8 cellular contexts compared by ENCODE assay signal in genomic region chr5:150357326-150358260, GRCh38. TPM values are rescaled to one million over a fixed set of nuclear protein-coding genes. Genes with fewer than 3 reads are reported as not detected.
DNase-seq lines count a peak whose midpoint lies in the region; ATAC-seq lines count a peak whose summit lies in the region.

TCOF1 (plus strand) TSS chr5:150357697; CDS start chr5:150357747, 50 bp downstream.

- CTCF ChIA-PET in activated CD4-positive, alpha-beta T cell treated with anti-CD3 and anti-CD28 coated beads, Interleukin-2, amount 10 ng/mL, durations not matched to agents 7 days and 5 days (lab: Charles Lee): interaction anchor here (1.0 to 1.5 kb wide), 4 partner anchors 26 to 93 kb away, joined by 3 to 4 read pairs (median 4); partner anchors contain the start of gene RPS14

- no peaks in the 10 kb centered on the region for H3K27me3 ChIP-seq in BLaER1

- no peaks in the 10 kb centered on the region for H3K9me3 ChIP-seq in BLaER1

- H3K27ac Mint-ChIP-seq in activated CD4-positive, alpha-beta T cell treated with anti-CD3 and anti-CD28 coated beads, Interleukin-2, amount 10 ng/mL, durations not matched to agents 7 days and 5 days: peak within 1 kb of the TSS; percentile 92

- peak within 1 kb of the TSS; percentile 88 for H3K27ac ChIP-seq in BLaER1

- peaks cover 43% of the 10 kb centered on the region for H4K20me1 ChIP-seq in BLaER1

- H3K9ac ChIP-seq in BLaER1: peak within 1 kb of the TSS; percentile 90

- DNase-seq in NCI-H69 (lab: John Stamatoyannopoulos, UW): peak; percentile 99
- DNase-seq in activated CD4-positive, alpha-beta T cell treated with anti-CD3 and anti-CD28 coated beads, Interleukin-2, amount 10 ng/mL, durations not matched to agents 7 days and 5 days: peak; percentile 97
- peak; percentile 63 for DNase-seq in cortex of kidney (lab: John Stamatoyannopoulos, UW)
- peak; percentile 98 for DNase-seq in left lobe of liver (ENCODE audit: low spot score)
- peak; percentile 96 for DNase-seq in stimulated activated CD4-positive, alpha-beta T cell treated with anti-CD3 and anti-CD28 coated beads, Interleukin-2, amount 100 ng/mL, for 4 hours (ENCODE audit: low read depth)

- peak within 1 kb of the TSS; percentile 87 for H3K4me3 Mint-ChIP-seq in activated CD4-positive, alpha-beta T cell treated with anti-CD3 and anti-CD28 coated beads, Interleukin-2, amount 10 ng/mL, durations not matched to agents 7 days and 5 days

- peaks cover 22% of the 10 kb centered on the region for H3K36me3 Mint-ChIP-seq in activated CD4-positive, alpha-beta T cell treated with anti-CD3 and anti-CD28 coated beads, Interleukin-2, amount 10 ng/mL, durations not matched to agents 7 days and 5 days (ENCODE audit: low read depth)

- peak within 1 kb of the TSS; percentile 71 for H3K4me2 ChIP-seq in BLaER1

- peaks cover 2% of the 10 kb centered on the region for H3K27me3 Mint-ChIP-seq in activated CD4-positive, alpha-beta T cell treated with anti-CD3 and anti-CD28 coated beads, Interleukin-2, amount 10 ng/mL, durations not matched to agents 7 days and 5 days

- H3K4me1 ChIP-seq in BLaER1: peaks cover 27% of the 10 kb centered on the region

- POLR2A ChIA-PET in activated CD4-positive, alpha-beta T cell treated with anti-CD3 and anti-CD28 coated beads, Interleukin-2, amount 10 ng/mL, durations not matched to agents 7 days and 5 days (lab: Charles Lee): interaction anchor here (0.7 to 0.8 kb wide), 2 partner anchors 53 to 55 kb away, joined by 3 to 5 read pairs; partner anchors contain the start of gene CD74

- ATAC-seq in GM19328 (IDR thresholded peaks at IDR 0.05; ENCODE audit: unreplicated experiment) (peak; percentile 94), HG03520 (IDR thresholded peaks at IDR 0.05; ENCODE audit: unreplicated experiment) (peak; percentile 86), left lobe of liver (peak; percentile 97)

- peaks cover 39% of the 10 kb centered on the region for H3K4me1 Mint-ChIP-seq in activated CD4-positive, alpha-beta T cell treated with anti-CD3 and anti-CD28 coated beads, Interleukin-2, amount 10 ng/mL, durations not matched to agents 7 days and 5 days

- H3K4me3 ChIP-seq in BLaER1: peak within 1 kb of the TSS; percentile 92

- H3K36me3 ChIP-seq in BLaER1: peaks cover 35% of the 10 kb centered on the region

- no peaks in the 10 kb centered on the region for H3K9me3 Mint-ChIP-seq in activated CD4-positive, alpha-beta T cell treated with anti-CD3 and anti-CD28 coated beads, Interleukin-2, amount 10 ng/mL, durations not matched to agents 7 days and 5 days

RNA-seq across cellular contexts. Expression of gene TCOF1, which starts in this region (rescaled TPM):
- total RNA-seq in activated CD4-positive, alpha-beta T cell treated with anti-CD3 and anti-CD28 coated beads, Interleukin-2, amount 10 ng/mL, durations not matched to agents 7 days and 5 days: 10 to 100 TPM; 69.6 to 72.2 TPM
- total RNA-seq in left lobe of liver: 9.9 TPM

Comparison
In these comparisons a context has a peak if more than half of its experiments do, and no peak if none do; other contexts are left out.
1. Peak in every context shown above with its lines: DNase-seq, ATAC-seq, H3K4me3 ChIP-seq and H3K27ac ChIP-seq.